ENCODE assay signal across 9 cellular contexts in the genomic region with DNA sequence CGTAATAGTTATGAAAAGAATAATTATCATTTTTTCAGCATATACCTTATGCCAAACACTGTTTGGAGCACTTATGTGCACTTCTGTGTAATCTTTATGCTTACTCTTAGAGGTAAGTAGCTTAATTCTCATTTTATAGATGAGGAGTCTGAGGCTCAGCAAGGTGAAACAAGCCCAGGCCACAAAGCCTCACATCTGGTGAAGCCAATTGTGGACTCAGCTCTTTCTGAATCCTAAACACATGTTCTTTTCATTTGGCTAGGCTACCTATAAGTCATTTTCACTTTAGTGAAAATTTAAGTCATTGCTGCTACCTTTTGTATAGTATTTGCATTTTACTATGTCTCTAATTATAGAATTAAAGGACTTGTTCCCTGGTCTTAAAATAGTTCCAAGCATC.
"Had no signal": no experiment of that assay in that cellular context is flagged by ENCODE, and none has a peak within 500 bp of the region (broad histone marks: within the 10 kb centered on the region; RNA-seq: fewer than 3 reads in every experiment).

No MANE protein-coding gene starts in this region.

- H3K9me3 Mint-ChIP-seq: HFFc6, IgD-negative memory B cell had no signal

- H2AFZ ChIP-seq: GM23248 had no signal

- H3K4me1 ChIP-seq: HAP-1 had no signal

- H3K9ac ChIP-seq: GM23248 had no signal

- H3K27ac ChIP-seq: GM23248, HL-60 had no signal

- ATAC-seq: HCT116, HepG2 had no signal

- H3K9me3 ChIP-seq: HAP-1 had no signal

- H3K4me3 ChIP-seq: GM23248, HAP-1 had no signal

- H3K4me3 Mint-ChIP-seq: HFFc6, IgD-negative memory B cell had no signal

- H3K36me3 Mint-ChIP-seq: IgD-negative memory B cell had no signal

- H3K36me3 ChIP-seq: HAP-1 had no signal

- H3K27ac Mint-ChIP-seq: HFFc6, IgD-negative memory B cell had no signal

- DNase-seq: GM23248, GOT3, H7, HFFc6 had no signal
